7 cellular contexts compared by ENCODE assay signal in genomic region chr12:4910502-4911315, GRCh38. TPM values are rescaled to one million over a fixed set of nuclear protein-coding genes. Genes with fewer than 3 reads are reported as not detected.
A peak's percentile ranks its signal among the peaks of the same experiment; 100 is the strongest.
DNase-seq lines count a peak whose midpoint lies in the region; ATAC-seq, FAIRE-seq and TF ChIP-seq lines count a peak whose summit lies in the region.

No MANE protein-coding gene starts in this region.

- ATAC-seq in T-cell (replicated peaks in 1 of 4) = peak in 2 of 4 experiments; percentile 42 to 57
- ATAC-seq in esophagus mucosa = no peak

- H3K4me3 Mint-ChIP-seq in T-cell = peak overlapping the region in 2 of 3 donors; percentile 78 to 82

- no peaks in the 10 kb centered on the region for H3K9me3 ChIP-seq in skeletal muscle satellite cell (replicated peaks; ENCODE audit: low read length)

- in situ Hi-C loops in GM13976 (cut with MboI; ENCODE audit: low sequenced_read_pairs, unreplicated experiment) = no loop called here

- FAIRE-seq in frontal cortex (lab: Jason Lieb, UNC) = no peak

- no peaks in the 10 kb centered on the region for H3K9me3 Mint-ChIP-seq in T-cell

- H3K4me1 ChIP-seq in skeletal muscle satellite cell (ENCODE audit: control insufficient read depth, insufficient read depth, low read length) = peaks cover 3% of the 10 kb centered on the region

- peaks cover 68% of the 10 kb centered on the region for H3K27me3 ChIP-seq in skeletal muscle satellite cell (ENCODE audit: control insufficient read depth, insufficient read depth, low read length)

- H3K27ac Mint-ChIP-seq in T-cell = no peak overlapping the region

- peak overlapping the region; percentile 58 for H3K4me3 ChIP-seq in skeletal muscle satellite cell (ENCODE audit: low read length)

- H3K4me1 Mint-ChIP-seq in T-cell = peaks cover 14 to 24% (median 23%) of the 10 kb centered on the region in 3 donors

- no peaks in the 10 kb centered on the region for H3K36me3 ChIP-seq in skeletal muscle satellite cell (ENCODE audit: insufficient read depth, low read length)

- POLR2A ChIA-PET in T-cell (lab: Charles Lee) = no interaction called here

- peak; percentile 87 for DNase-seq in GM13976 (ENCODE audit: low spot score)
- DNase-seq in T-cell = peak in 3 of 34 experiments; percentile 4 to 25 (median 11)
- DNase-seq in frontal cortex (ENCODE audit: low spot score in 2 of 2) = peak; percentile 41 to 45
- DNase-seq in NK-92 treated with Interleukin-12 subunit alpha and Interleukin-12 subunit beta, amount 100 ng/mL, for 24 hours (lab: John Stamatoyannopoulos, UW) = no peak
- no peak for DNase-seq in amniotic stem cell (lab: John Stamatoyannopoulos, UW)

- H3K4me2 ChIP-seq in skeletal muscle satellite cell (ENCODE audit: low read length) = peak overlapping the region; percentile 47

- CTCF ChIA-PET in T-cell (lab: Charles Lee) = interaction anchor here in 1 of 2 donors (0.6 kb wide), 1 partner anchor 10 kb away, joined by 3 read pairs; no protein-coding TSS in a partner anchor

- no peak for TF ChIP-seq CTCF in GM13976 (IDR thresholded peaks at IDR 0.05; ENCODE audit: borderline replicate concordance, control extremely low read depth, extremely low read depth, insufficient read depth, missing control alignments)

- no peak overlapping the region for H3K9ac ChIP-seq in skeletal muscle satellite cell (ENCODE audit: low read depth, low read length)

- peaks cover 35 to 53% of the 10 kb centered on the region in 2 donors for H3K27me3 Mint-ChIP-seq in T-cell

- H3K36me3 Mint-ChIP-seq in T-cell = no peaks in the 10 kb centered on the region

RNA-seq across cellular contexts. Expression of gene KCNA1, which starts 1.0 kb away (rescaled TPM):
- total RNA-seq in T-cell (not detected), frontal cortex (7.3 TPM), esophagus mucosa (not detected)
- total RNA-seq in skeletal muscle satellite cell (2012; rRNA removed) = under 0.01 and 0.22 TPM in 2 replicates

Comparison
In these comparisons a context has a peak if more than half of its experiments do, and no peak if none do; other contexts are left out.
1. DNase-seq: peak in GM13976 (single experiment) and frontal cortex (2 of 2); none in NK-92 treated with Interleukin-12 subunit alpha and Interleukin-12 subunit beta, amount 100 ng/mL, for 24 hours (single experiment) and amniotic stem cell (single experiment).